Comparison of ENCODE assay signal across 21 cellular contexts in the genomic region with DNA sequence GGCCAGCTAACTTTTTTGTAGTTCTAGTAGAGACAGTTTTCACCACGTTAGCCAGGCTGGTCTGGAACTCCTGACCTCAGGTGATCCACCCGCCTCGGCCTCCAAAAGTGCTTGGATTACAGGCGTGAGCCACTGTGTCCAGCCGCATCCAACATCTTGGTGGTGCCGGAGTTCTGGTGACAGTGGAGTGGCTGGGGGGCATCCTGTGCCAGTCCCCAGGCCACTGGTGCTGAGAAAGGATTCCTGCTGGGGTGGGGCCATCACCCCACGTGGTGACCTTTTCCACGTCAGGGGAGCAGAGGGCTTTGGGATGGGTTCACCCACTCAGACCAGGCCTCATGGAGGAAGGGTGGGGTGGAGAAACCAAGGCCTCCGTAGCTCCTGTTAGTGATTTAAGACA. TPM values are rescaled to one million over a fixed set of nuclear protein-coding genes. Genes with fewer than 3 reads are reported as not detected.
A peak's percentile ranks its signal among the peaks of the same experiment; 100 is the strongest.
DNase-seq lines count a peak whose midpoint lies in the region; ATAC-seq, FAIRE-seq and TF ChIP-seq lines count a peak whose summit lies in the region.
"Had no signal": no experiment of that assay in that cellular context is flagged by ENCODE, and none has a peak within 500 bp of the region (broad histone marks: within the 10 kb centered on the region; RNA-seq: fewer than 3 reads in every experiment).

No MANE protein-coding gene starts in this region.

- TF ChIP-seq POLR2A in GM12891 (IDR thresholded peaks at IDR 0.05; ENCODE audit: low read depth, low read length) = no peak

- H3K9me3 Mint-ChIP-seq in activated naive CD4-positive, alpha-beta T cell treated with anti-CD3 and anti-CD28 coated beads, Interleukin-2, amount 10 ng/mL, durations not matched to agents 7 days and 5 days = no peaks in the 10 kb centered on the region
- H3K9me3 Mint-ChIP-seq in activated B cell treated with CpG ODN at 0.5 μM for 24 hours (no peaks in the 10 kb centered on the region), memory B cell (no peaks in the 10 kb centered on the region)

- POLR2A ChIA-PET in activated B cell treated with CpG ODN at 0.5 μM for 24 hours (lab: Charles Lee) = no interaction called here

- no peaks in the 10 kb centered on the region for H3K36me3 Mint-ChIP-seq in activated naive CD4-positive, alpha-beta T cell treated with anti-CD3 and anti-CD28 coated beads, Interleukin-2, amount 10 ng/mL, durations not matched to agents 7 days and 5 days
- H3K36me3 Mint-ChIP-seq in activated B cell treated with CpG ODN at 0.5 μM for 24 hours (ENCODE audit: low read depth) (peaks cover 2% of the 10 kb centered on the region), memory B cell (no peaks in the 10 kb centered on the region)

- CTCF ChIA-PET in activated naive CD4-positive, alpha-beta T cell treated with anti-CD3 and anti-CD28 coated beads, Interleukin-2, amount 10 ng/mL, durations not matched to agents 7 days and 5 days (lab: Charles Lee) = no interaction called here
- CTCF ChIA-PET in activated B cell treated with CpG ODN at 0.5 μM for 24 hours (lab: Charles Lee) = interaction anchor here (0.5 to 3.2 kb wide), 2 partner anchors 348 to 454 kb away, joined by 3 to 52 read pairs; no protein-coding TSS in a partner anchor

- peak overlapping the region; percentile 70 for H3K27ac ChIP-seq in substantia nigra (ENCODE audit: low read depth, low read length, poor library complexity, severe bottlenecking)
- H3K27ac ChIP-seq: epithelial cell of prostate, foreskin keratinocyte, tibial artery, WERI-Rb-1 had no signal

- FAIRE-seq in GM12891 (lab: Jason Lieb, UNC) = no peak

- intact Hi-C loops in activated B cell treated with CpG ODN at 0.5 μM for 24 hours (cut with micrococcal nuclease) = loop anchor here (5.0 kb wide), 2 partner anchors 37 to 298 kb away; no protein-coding TSS in a partner anchor

- H3K27me3 Mint-ChIP-seq in activated naive CD4-positive, alpha-beta T cell treated with anti-CD3 and anti-CD28 coated beads, Interleukin-2, amount 10 ng/mL, durations not matched to agents 7 days and 5 days = peaks cover 20% of the 10 kb centered on the region
- H3K27me3 Mint-ChIP-seq in activated B cell treated with CpG ODN at 0.5 μM for 24 hours = no peaks in the 10 kb centered on the region
- H3K27me3 Mint-ChIP-seq in memory B cell = no peaks in the 10 kb centered on the region

- ATAC-seq in activated B cell treated with CpG ODN at 0.5 μM for 24 hours (ENCODE audit: low read depth) (no peak), memory B cell (ENCODE audit: low read depth) (no peak)
- ATAC-seq: foreskin keratinocyte had no signal

- H3K4me3 Mint-ChIP-seq in activated naive CD4-positive, alpha-beta T cell treated with anti-CD3 and anti-CD28 coated beads, Interleukin-2, amount 10 ng/mL, durations not matched to agents 7 days and 5 days = peak overlapping the region; percentile 49
- H3K4me3 Mint-ChIP-seq in activated B cell treated with CpG ODN at 0.5 μM for 24 hours (peak overlapping the region; percentile 32), memory B cell (peak overlapping the region; percentile 79)

- H3K27ac Mint-ChIP-seq in activated naive CD4-positive, alpha-beta T cell treated with anti-CD3 and anti-CD28 coated beads, Interleukin-2, amount 10 ng/mL, durations not matched to agents 7 days and 5 days = no peak overlapping the region
- H3K27ac Mint-ChIP-seq in activated B cell treated with CpG ODN at 0.5 μM for 24 hours (peak overlapping the region; percentile 42), memory B cell (peak overlapping the region; percentile 32)

- no peak for TF ChIP-seq CTCF in activated B cell treated with CpG ODN at 0.5 μM for 24 hours (IDR thresholded peaks at IDR 0.05)

- DNase-seq in activated naive CD4-positive, alpha-beta T cell treated with anti-CD3 and anti-CD28 coated beads, Interleukin-2, amount 10 ng/mL, durations not matched to agents 7 days and 5 days = no peak
- DNase-seq in activated naive CD4-positive, alpha-beta T cell treated with Interleukin-2 at 50 U/mL for 16 hours = no peak
- DNase-seq in activated B cell treated with CpG ODN at 0.5 μM for 24 hours = no peak
- no peak for DNase-seq in memory B cell (ENCODE audit: low spot score in 2 of 2)
- DNase-seq in substantia nigra (lab: John Stamatoyannopoulos, UW) = no peak
- DNase-seq in HuH-7 (ENCODE audit: low spot score) = no peak
- no peak for DNase-seq in cerebellar nuclear complex (lab: John Stamatoyannopoulos, UW)
- DNase-seq in GM12891 (ENCODE audit: insufficient read length, low spot score) = no peak
- DNase-seq: dermis blood vessel endothelial cell; foreskin keratinocyte; IMR-90; kidney glomerular epithelial cell; MG63; NCI-H1436 treated with DMSO at 0.1 percent for 48 hours; NCI-H69; Right ventricle myocardium superior; stimulated activated CD4-positive, alpha-beta T cell treated with anti-CD3 and anti-CD28 coated beads, Interleukin-12 subunit alpha, Interleukin-12 subunit beta, amount 100 ng/mL, for 4 hours; tibial artery; WERI-Rb-1 had no signal

- H3K4me1 Mint-ChIP-seq in activated naive CD4-positive, alpha-beta T cell treated with anti-CD3 and anti-CD28 coated beads, Interleukin-2, amount 10 ng/mL, durations not matched to agents 7 days and 5 days = peaks cover 37% of the 10 kb centered on the region
- peaks cover 36% of the 10 kb centered on the region for H3K4me1 Mint-ChIP-seq in activated B cell treated with CpG ODN at 0.5 μM for 24 hours
- H3K4me1 Mint-ChIP-seq in memory B cell = peaks cover 27% of the 10 kb centered on the region

TF ChIP-seq in GM12891, 5 proteins besides CTCF, POLR2A, EP300 and RAD21:
- TF ChIP-seq POU2F2 (IDR thresholded peaks at IDR 0.05; ENCODE audit: low read depth, low read length) (no peak), PAX5 (IDR thresholded peaks at IDR 0.05; ENCODE audit: insufficient read depth, low read length, severe bottlenecking) (no peak), SPI1 (IDR thresholded peaks at IDR 0.05; ENCODE audit: low read depth, low read length) (no peak), POLR2AphosphoS5 (IDR thresholded peaks at IDR 0.05; ENCODE audit: low read depth, low read length) (no peak), TAF1 (IDR thresholded peaks at IDR 0.05; ENCODE audit: low read depth, low read length) (no peak)

RNA-seq across cellular contexts. Expression of gene TUBB4A, which starts 12.8 kb away (rescaled TPM):
- total RNA-seq in activated B cell treated with CpG ODN at 0.5 μM for 24 hours = 13.2 and 16.8 TPM in 2 replicates
- 8.6 TPM for polyA plus RNA-seq in GM12891 (2012; ENCODE audit: low read depth, missing spikeins)
- total RNA-seq: dermis blood vessel endothelial cell, foreskin keratinocyte, IMR-90 had no signal
- polyA plus RNA-seq: foreskin keratinocyte, IMR-90 had no signal

RNA-seq across cellular contexts. Expression of gene TNFSF9, which starts 15.9 kb away (rescaled TPM):
- 6.0 and 7.1 TPM in 2 replicates for total RNA-seq in activated B cell treated with CpG ODN at 0.5 μM for 24 hours
- polyA plus RNA-seq in GM12891 (2012; ENCODE audit: low read depth, missing spikeins) = 64.1 TPM
- total RNA-seq: IMR-90 had no signal

RNA-seq across cellular contexts. Expression of gene DENND1C, which starts 33.3 kb away (rescaled TPM):
- 90.0 and 95.1 TPM in 2 replicates for total RNA-seq in activated B cell treated with CpG ODN at 0.5 μM for 24 hours
- polyA plus RNA-seq in GM12891 (2012; ENCODE audit: low read depth, missing spikeins) = 44.4 TPM
- total RNA-seq: dermis blood vessel endothelial cell, IMR-90 had no signal
- polyA plus RNA-seq: IMR-90 had no signal

RNA-seq across cellular contexts. Expression of gene CRB3, which starts 50.9 kb away (rescaled TPM):
- total RNA-seq in activated B cell treated with CpG ODN at 0.5 μM for 24 hours = 8.4 and 8.6 TPM in 2 replicates
- polyA plus RNA-seq in GM12891 (2012; ENCODE audit: low read depth, missing spikeins) = 0.86 TPM
- total RNA-seq: dermis blood vessel endothelial cell, IMR-90, mesenteric fat pad, Right ventricle myocardium superior had no signal
- polyA plus RNA-seq: IMR-90 had no signal

RNA-seq across cellular contexts. Expression of gene SLC25A23, which starts 55.3 kb away (rescaled TPM):
- total RNA-seq in activated B cell treated with CpG ODN at 0.5 μM for 24 hours = 50.1 and 50.4 TPM in 2 replicates
- 34.7 TPM for polyA plus RNA-seq in GM12891 (2012; ENCODE audit: low read depth, missing spikeins)
